Comparison of ENCODE assay signal across 19 cellular contexts in the genomic region with DNA sequence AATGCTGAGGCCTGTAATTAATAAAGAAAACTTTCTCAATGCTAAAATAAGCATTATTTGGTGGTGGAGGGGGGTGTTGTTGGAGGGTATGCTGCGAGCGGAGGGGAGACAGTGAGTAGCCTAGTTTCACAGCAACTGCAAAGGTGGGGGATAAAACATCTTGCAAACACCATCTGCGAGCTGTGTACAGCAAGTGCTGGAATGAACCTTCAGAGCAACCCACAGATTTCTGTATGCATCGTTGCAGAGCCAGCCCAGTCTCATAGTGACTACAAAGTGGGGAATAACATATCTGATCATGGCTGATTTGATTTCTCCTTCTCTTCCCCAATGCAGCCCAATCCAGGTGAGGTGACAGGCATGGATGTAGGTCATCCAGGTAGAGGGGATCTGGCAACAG.
DNase-seq lines count a peak whose midpoint lies in the region; ATAC-seq and TF ChIP-seq lines count a peak whose summit lies in the region.
"Had no signal": no experiment of that assay in that cellular context is flagged by ENCODE, and none has a peak within 500 bp of the region (broad histone marks: within the 10 kb centered on the region; RNA-seq: fewer than 3 reads in every experiment).

No MANE protein-coding gene starts in this region.

- TF ChIP-seq CTCF in dorsolateral prefrontal cortex (IDR thresholded peaks at IDR 0.05 in 54 of 56, conservative IDR thresholded peaks at IDR 0.05 in 2 of 56; ENCODE audit: low read depth in 1 of 56, partially characterized antibody in 56 of 56) (no peak), nephron (IDR thresholded peaks at IDR 0.05; ENCODE audit: unreplicated experiment in 3 of 3) (no peak), upper lobe of right lung (IDR thresholded peaks at IDR 0.05) (no peak)

- intact Hi-C loops in dorsolateral prefrontal cortex (cut with DNase I) (no loop called here), upper lobe of right lung (cut with DNase I) (no loop called here), left ventricle myocardium superior (cut with micrococcal nuclease) (no loop called here)

- H3K4me3 Mint-ChIP-seq in nephron = no peak overlapping the region
- H3K4me3 Mint-ChIP-seq: CD14-positive monocyte; CD4-positive, alpha-beta T cell; CD8-positive, alpha-beta memory T cell; GM23338; H9 had no signal

- H3K4me3 ChIP-seq in dorsolateral prefrontal cortex (no peak overlapping the region), upper lobe of right lung (no peak overlapping the region)
- H3K4me3 ChIP-seq: BLaER1 treated with 17β-estradiol and CSF1 and Interleukin-3, amounts not matched to agents 10 nM and 100 nM; GM23338 had no signal

- no peaks in the 10 kb centered on the region for H3K9me3 Mint-ChIP-seq in nephron
- H3K9me3 Mint-ChIP-seq: CD4-positive, alpha-beta T cell; CD8-positive, alpha-beta memory T cell; GM23338; H9 had no signal

- peaks cover 8% of the 10 kb centered on the region for H3K27me3 Mint-ChIP-seq in nephron (ENCODE audit: low read depth)

- peaks cover 8% of the 10 kb centered on the region for H3K4me1 Mint-ChIP-seq in nephron
- H3K4me1 Mint-ChIP-seq: CD8-positive, alpha-beta memory T cell; GM23338 had no signal

- ATAC-seq in upper lobe of right lung = no peak
- ATAC-seq in GM19467 (IDR thresholded peaks at IDR 0.05; ENCODE audit: unreplicated experiment) = no peak
- no peak for ATAC-seq in left ventricle myocardium superior
- ATAC-seq: GM23338, HCT116 had no signal

- H3K4me1 ChIP-seq in upper lobe of right lung = no peaks in the 10 kb centered on the region
- H3K4me1 ChIP-seq: BE2C had no signal

- no peaks in the 10 kb centered on the region for H3K9me3 ChIP-seq in upper lobe of right lung
- H3K9me3 ChIP-seq: BE2C; BLaER1 treated with 17β-estradiol and CSF1 and Interleukin-3, amounts not matched to agents 10 nM and 100 nM had no signal

- H3K27ac ChIP-seq in dorsolateral prefrontal cortex (peak overlapping the region in 40 of 59 donors; percentile 4 to 81 (median 52)), upper lobe of right lung (no peak overlapping the region)
- H3K27ac ChIP-seq: 22Rv1; BLaER1 treated with 17β-estradiol and CSF1 and Interleukin-3, amounts not matched to agents 10 nM and 100 nM had no signal

- H3K36me3 ChIP-seq in upper lobe of right lung = no peaks in the 10 kb centered on the region
- H3K36me3 ChIP-seq: BE2C; BLaER1 treated with 17β-estradiol and CSF1 and Interleukin-3, amounts not matched to agents 10 nM and 100 nM had no signal

- no peaks in the 10 kb centered on the region for H3K36me3 Mint-ChIP-seq in nephron (ENCODE audit: low read depth)
- H3K36me3 Mint-ChIP-seq: CD14-positive monocyte; CD8-positive, alpha-beta memory T cell had no signal

- H3K27ac Mint-ChIP-seq in nephron = peak overlapping the region; percentile 67 to 76 (median 70)
- H3K27ac Mint-ChIP-seq: CD4-positive, alpha-beta T cell; CD8-positive, alpha-beta memory T cell; GM23338; H9 had no signal

- DNase-seq in NCI-H1694 treated with DMSO at 0.1 percent for 48 hours (lab: John Stamatoyannopoulos, UW) (peak; percentile 11), NCI-H1694 (lab: John Stamatoyannopoulos, UW) (no peak), dorsolateral prefrontal cortex (peak in 5 of 10 donors; percentile 9 to 57 (median 49)), upper lobe of right lung (no peak), left ventricle myocardium superior (no peak)
- no peak for DNase-seq in activated T-cell treated with anti-CD3 and anti-CD28 coated beads, Interleukin-2, amount 50 U/mL, for 1 hour
- DNase-seq: BE2C; CD4-positive, alpha-beta T cell; CD8-positive, alpha-beta memory T cell; DMS53; DMS79 treated with DMSO at 0.1 percent for 48 hours; H9 had no signal

- H3K27me3 ChIP-seq in dorsolateral prefrontal cortex = peaks cover 0 to 2% (median 0%) of the 10 kb centered on the region in 45 donors
- H3K27me3 ChIP-seq in upper lobe of right lung = no peaks in the 10 kb centered on the region
- H3K27me3 ChIP-seq: BLaER1 treated with 17β-estradiol and CSF1 and Interleukin-3, amounts not matched to agents 10 nM and 100 nM had no signal
